34 cellular contexts compared by ENCODE assay signal in the genomic region with DNA sequence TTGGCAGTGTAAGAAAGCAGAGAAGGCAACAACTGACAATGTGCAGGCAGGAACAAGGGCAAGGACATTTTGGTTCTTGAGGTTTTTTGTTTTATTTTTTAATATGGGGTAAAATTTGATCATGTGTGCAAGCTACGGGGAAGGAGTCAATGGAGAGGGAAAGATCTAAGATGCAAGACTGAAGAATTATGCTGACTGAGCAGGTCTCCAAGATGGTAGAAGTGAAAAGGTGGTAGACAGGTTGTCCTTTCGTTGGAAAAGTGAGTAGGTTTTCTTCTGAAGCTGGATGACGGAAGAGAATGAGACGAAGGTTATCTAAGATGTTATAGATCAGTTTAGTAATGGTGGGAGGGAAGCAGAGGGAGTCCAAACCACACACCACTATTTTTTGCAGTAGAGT.
"Had no signal": no experiment of that assay in that cellular context is flagged by ENCODE, and none has a peak within 500 bp of the region (broad histone marks: within the 10 kb centered on the region; RNA-seq: fewer than 3 reads in every experiment).

No MANE protein-coding gene starts in this region.

- H3K4me1 Mint-ChIP-seq: nephron had no signal

- H3K27me3 ChIP-seq: esophagus squamous epithelium, heart right ventricle, ovary, testis, transverse colon had no signal

- ATAC-seq: activated CD8-positive, alpha-beta T cell treated with anti-CD3 and anti-CD28 coated beads for 36 hours; heart right ventricle; mucosa of descending colon; sciatic nerve had no signal

- H3K36me3 ChIP-seq: esophagus squamous epithelium, left ventricle myocardium inferior, ovary, transverse colon had no signal

- DNase-seq: activated CD4-positive, alpha-beta T cell treated with anti-CD3 and anti-CD28 coated beads, Interleukin-2, amount 10 ng/mL, durations not matched to agents 7 days and 5 days; activated CD4-positive, CD25-positive, alpha-beta regulatory T cell treated with anti-CD3 and anti-CD28 coated beads, Interleukin-2, amount 50 U/mL, for 72 hours; activated CD8-positive, alpha-beta T cell treated with anti-CD3 and anti-CD28 coated beads for 36 hours; activated gamma-delta T cell treated with Interleukin-2 at 50 U/mL for 16 hours; activated naive CD4-positive, alpha-beta T cell treated with anti-CD3 and anti-CD28 coated beads, Interleukin-2, amount 50 U/mL, for 16 hours; activated naive CD8-positive, alpha-beta T cell treated with anti-CD3 and anti-CD28 coated beads, Interleukin-2, amount 50 U/mL, for 24 hours; activated T-cell treated with anti-CD3 and anti-CD28 coated beads, Interleukin-2, amount 50 U/mL, for 4 hours; amygdala; dermis blood vessel endothelial cell; effector CD4-positive, alpha-beta T cell; esophagus squamous epithelium; foreskin melanocyte; heart right ventricle; left ventricle myocardium inferior; mucosa of descending colon; ovary; stimulated activated CD4-positive, alpha-beta T cell treated with anti-CD3 and anti-CD28 coated beads, Interleukin-12 subunit alpha, Interleukin-12 subunit beta, amount 100 ng/mL, for 4 hours; stimulated activated CD4-positive, alpha-beta T cell treated with anti-CD3 and anti-CD28 coated beads, Interleukin-4, amount 100 ng/mL, for 1 hour; stimulated activated naive CD8-positive, alpha-beta T cell treated with anti-CD3 and anti-CD28 coated beads, Interleukin-15, Interleukin-2, amounts not matched to agents 100 U/mL and 50 U/mL, for 24 hours; T1000; testis; transverse colon had no signal

- H3K27ac Mint-ChIP-seq: activated CD4-positive, alpha-beta T cell treated with anti-CD3 and anti-CD28 coated beads, Interleukin-2, amount 10 ng/mL, durations not matched to agents 7 days and 5 days; activated CD8-positive, alpha-beta T cell treated with anti-CD3 and anti-CD28 coated beads for 36 hours; activated naive CD8-positive, alpha-beta T cell treated with anti-CD3 and anti-CD28 coated beads, Interleukin-2, amount 50 U/mL, for 24 hours; activated T-helper 17 cell treated with anti-CD3 and anti-CD28 coated beads, Interleukin-2, amount 50 U/mL, for 72 hours; nephron; progenitor cell of endocrine pancreas had no signal

- FAIRE-seq: bronchial epithelial cell, colon, endometrium, urothelium cell line had no signal

- H3K27ac ChIP-seq: epithelial cell of prostate, heart right ventricle, left ventricle myocardium inferior, ovary, testis, transverse colon had no signal

- H3K9me3 Mint-ChIP-seq: activated CD4-positive, alpha-beta T cell treated with anti-CD3 and anti-CD28 coated beads, Interleukin-2, amount 10 ng/mL, durations not matched to agents 7 days and 5 days; activated T-helper 17 cell treated with anti-CD3 and anti-CD28 coated beads, Interleukin-2, amount 50 U/mL, for 72 hours; nephron had no signal

- H3K4me3 ChIP-seq: esophagus squamous epithelium, heart right ventricle, left ventricle myocardium inferior, lung, mucosa of descending colon, ovary, skin epidermis, testis, transverse colon had no signal

- H3K9me3 ChIP-seq: esophagus squamous epithelium, heart right ventricle, left ventricle myocardium inferior, mucosa of descending colon, ovary, testis, transverse colon had no signal

- H3K4me3 Mint-ChIP-seq: activated CD8-positive, alpha-beta T cell treated with anti-CD3 and anti-CD28 coated beads for 36 hours; activated naive CD8-positive, alpha-beta T cell treated with anti-CD3 and anti-CD28 coated beads, Interleukin-2, amount 50 U/mL, for 24 hours; activated T-cell treated with anti-CD3 and anti-CD28 coated beads, Interleukin-2, amount 50 U/mL, for 4 hours; activated T-helper 17 cell treated with anti-CD3 and anti-CD28 coated beads, Interleukin-2, amount 50 U/mL, for 72 hours; nephron had no signal

- H3K27me3 Mint-ChIP-seq: activated CD4-positive, alpha-beta T cell treated with anti-CD3 and anti-CD28 coated beads, Interleukin-2, amount 10 ng/mL, durations not matched to agents 7 days and 5 days; activated CD8-positive, alpha-beta T cell treated with anti-CD3 and anti-CD28 coated beads for 36 hours; activated naive CD8-positive, alpha-beta T cell treated with anti-CD3 and anti-CD28 coated beads, Interleukin-2, amount 50 U/mL, for 24 hours; activated T-helper 17 cell treated with anti-CD3 and anti-CD28 coated beads, Interleukin-2, amount 50 U/mL, for 72 hours; central memory CD8-positive, alpha-beta T cell had no signal
